In genomic region chr2:42942990-42943493, GRCh38 we compare ENCODE assay signal across 1 cellular context.
TF ChIP-seq lines count a peak whose summit lies in the region.

No MANE protein-coding gene starts in this region.

TF ChIP-seq in HepG2, 621 proteins besides CTCF, POLR2A, EP300 and RAD21 (continued from another document):
- TF ChIP-seq ZNF687 (CRISPR knock-in tag; IDR thresholded peaks at IDR 0.05) (0 out of 2 replicates have a peak, but pooled peaks have one; percentile 3), ZBTB38 (CRISPR knock-in tag; IDR thresholded peaks at IDR 0.05) (peak; percentile 86), ZNF296 (CRISPR knock-in tag; conservative IDR thresholded peaks at IDR 0.05) (0 out of 2 replicates have a peak, but pooled peaks have one; percentile 50), ZNF737 (CRISPR knock-in tag; IDR thresholded peaks at IDR 0.05; ENCODE audit: borderline replicate concordance) (0 out of 2 replicates have a peak, but pooled peaks have one; percentile 20), ZNF713 (CRISPR knock-in tag; IDR thresholded peaks at IDR 0.05) (0 out of 2 replicates have a peak, but pooled peaks have one; percentile 48)
